14 cellular contexts compared by ENCODE assay signal in genomic region chr19:45599286-45599685, GRCh38. TPM values are rescaled to one million over a fixed set of nuclear protein-coding genes. Genes with fewer than 3 reads are reported as not detected.
A peak's percentile ranks its signal among the peaks of the same experiment; 100 is the strongest.
DNase-seq lines count a peak whose midpoint lies in the region; ATAC-seq and TF ChIP-seq lines count a peak whose summit lies in the region.
"Had no signal": no experiment of that assay in that cellular context is flagged by ENCODE, and none has a peak within 500 bp of the region (broad histone marks: within the 10 kb centered on the region; RNA-seq: fewer than 3 reads in every experiment).

No MANE protein-coding gene starts in this region.

- H2BK15ac ChIP-seq in mesendoderm (replicated peaks; ENCODE audit: low read depth) = no peak overlapping the region

- no peak overlapping the region for H4K8ac ChIP-seq in mesendoderm (ENCODE audit: low read depth, low read length)

- no peak overlapping the region for H2BK120ac ChIP-seq in mesendoderm (ENCODE audit: low read depth, low read length)

- TF ChIP-seq POLR2A in heart left ventricle (IDR thresholded peaks at IDR 0.05) (no peak), esophagus squamous epithelium (IDR thresholded peaks at IDR 0.05) (no peak), tibial nerve (IDR thresholded peaks at IDR 0.05) (no peak)

- H3K4me2 ChIP-seq in mesendoderm (ENCODE audit: low read length) = no peak overlapping the region

- no peak overlapping the region for H3K9ac ChIP-seq in mesendoderm (ENCODE audit: low read length)

- no peak overlapping the region for H2BK5ac ChIP-seq in mesendoderm (ENCODE audit: low read length)

- no peak overlapping the region for H2AK5ac ChIP-seq in mesendoderm (ENCODE audit: low read length)

- no peak overlapping the region for H3K56ac ChIP-seq in mesendoderm (ENCODE audit: low read length)

- H3K36me3 ChIP-seq in heart left ventricle (no peaks in the 10 kb centered on the region), esophagus squamous epithelium (no peaks in the 10 kb centered on the region), tibial nerve (no peaks in the 10 kb centered on the region), mesendoderm (ENCODE audit: control insufficient read depth, insufficient read depth, low read length) (no peaks in the 10 kb centered on the region)
- H3K36me3 ChIP-seq: transverse colon had no signal

- no peak for TF ChIP-seq EP300 in tibial nerve (IDR thresholded peaks at IDR 0.05)

- no peak overlapping the region for H3K18ac ChIP-seq in mesendoderm (ENCODE audit: low read length)

- no peaks in the 10 kb centered on the region for H3K79me1 ChIP-seq in mesendoderm (ENCODE audit: low read length)

- H3K27ac ChIP-seq in heart left ventricle (peak overlapping the region; percentile 69 to 92 (median 87)), esophagus squamous epithelium (peak overlapping the region in 3 of 4 donors; percentile 25 to 63 (median 58)), tibial nerve (peak overlapping the region; percentile 32 to 81 (median 60)), mesendoderm (ENCODE audit: low read depth, low read length) (no peak overlapping the region)
- H3K27ac ChIP-seq: epithelial cell of prostate had no signal

- H3K23ac ChIP-seq in mesendoderm (ENCODE audit: low read length) = no peak overlapping the region

- H3K27me3 ChIP-seq in heart left ventricle (peaks cover 0 to 63% (median 35%) of the 10 kb centered on the region in 9 donors), esophagus squamous epithelium (peaks cover 6 to 98% (median 34%) of the 10 kb centered on the region in 4 donors), tibial nerve (peaks cover 0 to 93% of the 10 kb centered on the region in 2 donors), mesendoderm (ENCODE audit: insufficient read depth, low read length, poor library complexity) (peaks cover 39% of the 10 kb centered on the region)

- TF ChIP-seq CTCF in heart left ventricle (IDR thresholded peaks at IDR 0.05) (no peak), esophagus squamous epithelium (IDR thresholded peaks at IDR 0.05) (no peak), tibial nerve (IDR thresholded peaks at IDR 0.05) (no peak)

- H3K4me1 ChIP-seq in heart left ventricle (peaks cover 0 to 55% (median 22%) of the 10 kb centered on the region in 12 donors), esophagus squamous epithelium (peaks cover 4 to 50% (median 18%) of the 10 kb centered on the region in 3 donors), tibial nerve (peaks cover 0 to 45% (median 1%) of the 10 kb centered on the region in 4 donors), mesendoderm (ENCODE audit: control insufficient read depth, low read depth, low read length) (peaks cover 8% of the 10 kb centered on the region)

- no peaks in the 10 kb centered on the region for H3K9me3 ChIP-seq in heart left ventricle
- H3K9me3 ChIP-seq in esophagus squamous epithelium = no peaks in the 10 kb centered on the region
- no peaks in the 10 kb centered on the region for H3K9me3 ChIP-seq in tibial nerve
- H3K9me3 ChIP-seq: transverse colon had no signal

- 5 to 7% (median 7%) methylated on average over 6 to 13 of the region's 13 CpGs for WGBS in heart left ventricle, 4 donors
- WGBS in esophagus squamous epithelium, 2 donors = 3 to 15% methylated on average over 3 to 4 of the region's 13 CpGs
- WGBS in tibial nerve, 2 donors = 6% methylated on average over 13 of the region's 13 CpGs
- WGBS in mesendoderm (ENCODE audit: extremely low coverage, insufficient coverage, low lambda C conversion rate) = no CpG with 5 or more reads among the region's 13 CpGs

- no peaks in the 10 kb centered on the region for H3K79me2 ChIP-seq in mesendoderm (ENCODE audit: control insufficient read depth, insufficient read depth, low read length)

- intact Hi-C loops in heart left ventricle (cut with DNase I) (no loop called here), Right ventricle myocardium superior (cut with DNase I) (no loop called here), esophagus squamous epithelium (cut with DNase I) (loop anchor here (5.0 kb wide), 1 partner anchor 43 kb away; no protein-coding TSS in a partner anchor)

- ATAC-seq in heart left ventricle (no peak), Right ventricle myocardium superior (ENCODE audit: poor library complexity) (no peak), GM21576 (IDR thresholded peaks at IDR 0.05; ENCODE audit: unreplicated experiment) (no peak)

- no peak overlapping the region for H3K4ac ChIP-seq in mesendoderm (ENCODE audit: low read depth, low read length)

- H3K4me3 ChIP-seq in heart left ventricle (peak overlapping the region in 10 of 12 donors; percentile 64 to 95 (median 70)), esophagus squamous epithelium (peak overlapping the region in 1 of 4 donors; percentile 56), tibial nerve (peak overlapping the region in 1 of 4 donors; percentile 64), mesendoderm (ENCODE audit: low read length) (no peak overlapping the region)
- H3K4me3 ChIP-seq: transverse colon had no signal

- DNase-seq in heart left ventricle (no peak), Right ventricle myocardium superior (no peak), esophagus squamous epithelium (lab: John Stamatoyannopoulos, UW) (no peak), tibial nerve (ENCODE audit: low spot score in 2 of 2) (no peak), mesendoderm (no peak)
- DNase-seq: activated CD4-positive, alpha-beta T cell treated with anti-CD3 and anti-CD28 coated beads, Interleukin-2, amount 10 ng/mL, durations not matched to agents 24 days and 14 days; NCI-H187; transverse colon had no signal

- no peak overlapping the region for H4K5ac ChIP-seq in mesendoderm (ENCODE audit: low read length)

RNA-seq across cellular contexts. Expression of gene GPR4, which starts 2.7 kb away (rescaled TPM):
- total RNA-seq in heart left ventricle (10 to 100 TPM in 3 of 9 donors, 1 to 10 TPM in 6; 2.7 to 36.0 (median 4.3) TPM), Right ventricle myocardium superior (5.3 TPM), esophagus squamous epithelium (1 to 10 TPM in 3 of 4 donors, under 1 TPM in 1; 0.76 to 1.4 (median 1.2) TPM), tibial nerve (10 to 100 TPM; 12.6 to 15.6 (median 13.8) TPM)
- 1 to 10 TPM; 5.1 to 6.9 TPM for polyA plus RNA-seq in heart left ventricle
- 0.14 TPM for polyA plus RNA-seq in mesendoderm (2013, experiment 1 of 2)
- polyA plus RNA-seq in mesendoderm (2013, experiment 2 of 2) = 0.10 TPM
- total RNA-seq: activated CD4-positive, alpha-beta T cell treated with anti-CD3 and anti-CD28 coated beads, Interleukin-2, amount 10 ng/mL, durations not matched to agents 24 days and 14 days; activated T-helper 2 cell treated with anti-CD3 and anti-CD28 coated beads, Interferon-gamma antibody, Interleukin-2, Interleukin-4, amounts not matched to agents 10 μg/mL and 5 μg/mL and 100 μg/mL, durations not matched to agents 14 hours and 24 hours and 36 hours; T-helper 1 cell treated with Interleukin-12 subunit alpha and Interleukin-12 subunit beta and Interleukin-4 antibody, amounts not matched to agents 30 ng/mL and 1 ng/mL, for 36 hours had no signal
- polyA plus RNA-seq: AG04450, IgD-negative memory B cell had no signal

RNA-seq across cellular contexts. Expression of gene OPA3, which starts 14.7 kb away (rescaled TPM):
- total RNA-seq in heart left ventricle (10 to 100 TPM; 21.3 to 30.4 (median 22.5) TPM), Right ventricle myocardium superior (22.8 TPM), esophagus squamous epithelium (10 to 100 TPM in 2 of 4 donors, 1 to 10 TPM in 2; 4.7 to 12.4 (median 10.1) TPM), tibial nerve (1 to 10 TPM; 4.8 to 6.7 (median 5.7) TPM)
- polyA plus RNA-seq in heart left ventricle = 10 to 100 TPM; 13.1 to 22.3 TPM
- polyA plus RNA-seq in mesendoderm (2013, experiment 1 of 2) = 7.5 TPM
- polyA plus RNA-seq in mesendoderm (2013, experiment 2 of 2) = 7.5 TPM

RNA-seq across cellular contexts. Expression of gene EML2, which starts 39.9 kb away (rescaled TPM):
- total RNA-seq in heart left ventricle (10 to 100 TPM; 22.4 to 50.2 (median 44.1) TPM), Right ventricle myocardium superior (30.6 TPM), esophagus squamous epithelium (100 to 1,000 TPM in 1 of 4 donors, 10 to 100 TPM in 3; 38.6 to 617 (median 58.3) TPM), tibial nerve (10 to 100 TPM; 21.0 to 57.1 (median 25.0) TPM)
- 10 to 100 TPM; 19.0 to 23.2 TPM for polyA plus RNA-seq in heart left ventricle
- 5.3 TPM for polyA plus RNA-seq in mesendoderm (2013, experiment 1 of 2)
- 5.6 TPM for polyA plus RNA-seq in mesendoderm (2013, experiment 2 of 2)
